ENCODE assay signal across 1 cellular context in the genomic region with DNA sequence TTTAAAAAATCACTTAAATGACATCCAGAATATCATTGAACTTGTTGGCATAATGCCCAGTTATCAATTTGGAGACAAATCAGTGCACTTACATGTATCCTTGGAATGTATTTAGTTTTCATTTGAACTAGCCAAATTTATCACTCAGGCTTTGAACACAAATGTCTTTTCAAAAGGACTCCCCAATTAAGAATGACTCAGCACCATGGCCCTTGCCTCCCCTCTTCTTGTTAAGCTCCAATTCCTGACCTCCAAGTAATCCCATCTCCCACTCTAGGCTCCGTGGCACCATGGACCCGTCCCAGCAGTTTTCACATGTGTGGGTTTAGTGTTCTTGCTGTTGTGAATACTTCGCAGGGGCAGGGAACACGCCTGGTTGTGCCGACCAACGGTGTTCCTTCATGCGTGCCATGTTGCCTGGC.
TF ChIP-seq lines count a peak whose summit lies in the region.

No MANE protein-coding gene starts in this region.

TF ChIP-seq in K562, 482 proteins besides CTCF, POLR2A, EP300 and RAD21 (continued from another document):
- TF ChIP-seq, protein P1, sequence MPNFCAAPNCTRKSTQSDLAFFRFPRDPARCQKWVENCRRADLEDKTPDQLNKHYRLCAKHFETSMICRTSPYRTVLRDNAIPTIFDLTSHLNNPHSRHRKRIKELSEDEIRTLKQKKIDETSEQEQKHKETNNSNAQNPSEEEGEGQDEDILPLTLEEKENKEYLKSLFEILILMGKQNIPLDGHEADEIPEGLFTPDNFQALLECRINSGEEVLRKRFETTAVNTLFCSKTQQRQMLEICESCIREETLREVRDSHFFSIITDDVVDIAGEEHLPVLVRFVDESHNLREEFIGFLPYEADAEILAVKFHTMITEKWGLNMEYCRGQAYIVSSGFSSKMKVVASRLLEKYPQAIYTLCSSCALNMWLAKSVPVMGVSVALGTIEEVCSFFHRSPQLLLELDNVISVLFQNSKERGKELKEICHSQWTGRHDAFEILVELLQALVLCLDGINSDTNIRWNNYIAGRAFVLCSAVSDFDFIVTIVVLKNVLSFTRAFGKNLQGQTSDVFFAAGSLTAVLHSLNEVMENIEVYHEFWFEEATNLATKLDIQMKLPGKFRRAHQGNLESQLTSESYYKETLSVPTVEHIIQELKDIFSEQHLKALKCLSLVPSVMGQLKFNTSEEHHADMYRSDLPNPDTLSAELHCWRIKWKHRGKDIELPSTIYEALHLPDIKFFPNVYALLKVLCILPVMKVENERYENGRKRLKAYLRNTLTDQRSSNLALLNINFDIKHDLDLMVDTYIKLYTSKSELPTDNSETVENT (CRISPR knock-in tag; IDR thresholded peaks at IDR 0.05), result no peak
- TF ChIP-seq CREM (IDR thresholded peaks at IDR 0.05; ENCODE audit: low read depth) (no peak), KHSRP (IDR thresholded peaks at IDR 0.05) (no peak), HMG20B (CRISPR knock-in tag; IDR thresholded peaks at IDR 0.05) (no peak), TCF3 (CRISPR knock-in tag; IDR thresholded peaks at IDR 0.05) (no peak), ETV5 (CRISPR knock-in tag; IDR thresholded peaks at IDR 0.05; ENCODE audit: low read depth) (no peak), MAFG (tag; conservative IDR thresholded peaks at IDR 0.05) (peak; percentile 70), NFIC (IDR thresholded peaks at IDR 0.05) (peak; percentile 81), NFYB (IDR thresholded peaks at IDR 0.05; ENCODE audit: extremely low read depth, insufficient read length) (no peak), GTF2A2 (tag; IDR thresholded peaks at IDR 0.05) (no peak), MIER1 (IDR thresholded peaks at IDR 0.05; ENCODE audit: low read depth) (no peak), C11orf30 (IDR thresholded peaks at IDR 0.05; ENCODE audit: low read depth) (peak; percentile 60), HLTF (IDR thresholded peaks at IDR 0.05) (no peak), CEBPG (CRISPR knock-in tag; IDR thresholded peaks at IDR 0.05) (no peak), CEBPG (tag; conservative IDR thresholded peaks at IDR 0.05 in 1 of 2, IDR thresholded peaks at IDR 0.05 in 1 of 2) (no peak), ZKSCAN3 (CRISPR knock-in tag; IDR thresholded peaks at IDR 0.05) (no peak), ZNF696 (CRISPR knock-in tag; conservative IDR thresholded peaks at IDR 0.05) (no peak), TCF7 (IDR thresholded peaks at IDR 0.05; ENCODE audit: borderline replicate concordance) (no peak), ZNF316 (IDR thresholded peaks at IDR 0.05) (peak; percentile 73), TAF7 (tag; IDR thresholded peaks at IDR 0.05) (no peak), TSC22D4 (tag; IDR thresholded peaks at IDR 0.05) (no peak), TCF7L2 (IDR thresholded peaks at IDR 0.05; ENCODE audit: low read depth, low read length) (no peak), FIP1L1 (IDR thresholded peaks at IDR 0.05; ENCODE audit: low read depth, low read length, poor library complexity, severe bottlenecking) (no peak), CBX2 (IDR thresholded peaks at IDR 0.05; ENCODE audit: insufficient read depth, low read length, poor library complexity, severe bottlenecking) (peak; percentile 89), NFE2 (IDR thresholded peaks at IDR 0.05; ENCODE audit: low read depth) (peak; percentile 72), EZH2 (IDR thresholded peaks at IDR 0.05; ENCODE audit: borderline replicate concordance, low read depth, low read length) (no peak), FOXK2 (conservative IDR thresholded peaks at IDR 0.05 in 1 of 2, IDR thresholded peaks at IDR 0.05 in 1 of 2; ENCODE audit: low read depth in 2 of 2) (no peak), XRCC3 (IDR thresholded peaks at IDR 0.05) (no peak), ZNF224 (CRISPR knock-in tag; IDR thresholded peaks at IDR 0.05) (no peak), TOE1 (IDR thresholded peaks at IDR 0.05; ENCODE audit: borderline replicate concordance) (no peak), TOE1 (CRISPR knock-in tag; IDR thresholded peaks at IDR 0.05; ENCODE audit: borderline replicate concordance, low read depth) (no peak), HNRNPH1 (optimal IDR thresholded peaks at IDR 0.05; ENCODE audit: low read depth, low read length) (no peak), BACH1 (tag; IDR thresholded peaks at IDR 0.05) (no peak), SMAD3 (CRISPR knock-in tag; conservative IDR thresholded peaks at IDR 0.05) (no peak), STAG1 (CRISPR knock-in tag; IDR thresholded peaks at IDR 0.05; ENCODE audit: borderline replicate concordance) (no peak), KLF16 (IDR thresholded peaks at IDR 0.05) (no peak), FOXA1 (IDR thresholded peaks at IDR 0.05; ENCODE audit: borderline replicate concordance) (no peak), ZNF354B (CRISPR knock-in tag; IDR thresholded peaks at IDR 0.05) (no peak)
- TF ChIP-seq, protein P2, sequence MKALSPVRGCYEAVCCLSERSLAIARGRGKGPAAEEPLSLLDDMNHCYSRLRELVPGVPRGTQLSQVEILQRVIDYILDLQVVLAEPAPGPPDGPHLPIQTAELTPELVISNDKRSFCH (CRISPR knock-in tag; IDR thresholded peaks at IDR 0.05), result no peak
- TF ChIP-seq, protein P2 (tag; IDR thresholded peaks at IDR 0.05), result no peak
- TF ChIP-seq, protein P3, sequence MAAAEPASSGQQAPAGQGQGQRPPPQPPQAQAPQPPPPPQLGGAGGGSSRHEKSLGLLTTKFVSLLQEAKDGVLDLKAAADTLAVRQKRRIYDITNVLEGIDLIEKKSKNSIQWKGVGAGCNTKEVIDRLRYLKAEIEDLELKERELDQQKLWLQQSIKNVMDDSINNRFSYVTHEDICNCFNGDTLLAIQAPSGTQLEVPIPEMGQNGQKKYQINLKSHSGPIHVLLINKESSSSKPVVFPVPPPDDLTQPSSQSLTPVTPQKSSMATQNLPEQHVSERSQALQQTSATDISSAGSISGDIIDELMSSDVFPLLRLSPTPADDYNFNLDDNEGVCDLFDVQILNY (CRISPR knock-in tag; IDR thresholded peaks at IDR 0.05), result no peak
- TF ChIP-seq, protein P4, sequence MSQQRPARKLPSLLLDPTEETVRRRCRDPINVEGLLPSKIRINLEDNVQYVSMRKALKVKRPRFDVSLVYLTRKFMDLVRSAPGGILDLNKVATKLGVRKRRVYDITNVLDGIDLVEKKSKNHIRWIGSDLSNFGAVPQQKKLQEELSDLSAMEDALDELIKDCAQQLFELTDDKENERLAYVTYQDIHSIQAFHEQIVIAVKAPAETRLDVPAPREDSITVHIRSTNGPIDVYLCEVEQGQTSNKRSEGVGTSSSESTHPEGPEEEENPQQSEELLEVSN (IDR thresholded peaks at IDR 0.05; ENCODE audit: borderline replicate concordance in 1 of 2, extremely low read depth in 1 of 2, insufficient read depth in 1 of 2, insufficient read length in 1 of 2, low read depth in 1 of 2, low read length in 1 of 2, poor library complexity in 1 of 2, severe bottlenecking in 1 of 2), result no peak
- TF ChIP-seq, protein P5, sequence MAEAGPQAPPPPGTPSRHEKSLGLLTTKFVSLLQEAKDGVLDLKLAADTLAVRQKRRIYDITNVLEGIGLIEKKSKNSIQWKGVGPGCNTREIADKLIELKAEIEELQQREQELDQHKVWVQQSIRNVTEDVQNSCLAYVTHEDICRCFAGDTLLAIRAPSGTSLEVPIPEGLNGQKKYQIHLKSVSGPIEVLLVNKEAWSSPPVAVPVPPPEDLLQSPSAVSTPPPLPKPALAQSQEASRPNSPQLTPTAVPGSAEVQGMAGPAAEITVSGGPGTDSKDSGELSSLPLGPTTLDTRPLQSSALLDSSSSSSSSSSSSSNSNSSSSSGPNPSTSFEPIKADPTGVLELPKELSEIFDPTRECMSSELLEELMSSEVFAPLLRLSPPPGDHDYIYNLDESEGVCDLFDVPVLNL (CRISPR knock-in tag; IDR thresholded peaks at IDR 0.05; ENCODE audit: low read depth), result no peak
- TF ChIP-seq, protein P6, sequence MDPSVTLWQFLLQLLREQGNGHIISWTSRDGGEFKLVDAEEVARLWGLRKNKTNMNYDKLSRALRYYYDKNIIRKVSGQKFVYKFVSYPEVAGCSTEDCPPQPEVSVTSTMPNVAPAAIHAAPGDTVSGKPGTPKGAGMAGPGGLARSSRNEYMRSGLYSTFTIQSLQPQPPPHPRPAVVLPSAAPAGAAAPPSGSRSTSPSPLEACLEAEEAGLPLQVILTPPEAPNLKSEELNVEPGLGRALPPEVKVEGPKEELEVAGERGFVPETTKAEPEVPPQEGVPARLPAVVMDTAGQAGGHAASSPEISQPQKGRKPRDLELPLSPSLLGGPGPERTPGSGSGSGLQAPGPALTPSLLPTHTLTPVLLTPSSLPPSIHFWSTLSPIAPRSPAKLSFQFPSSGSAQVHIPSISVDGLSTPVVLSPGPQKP (CRISPR knock-in tag; IDR thresholded peaks at IDR 0.05), result no peak
- TF ChIP-seq, protein P7, sequence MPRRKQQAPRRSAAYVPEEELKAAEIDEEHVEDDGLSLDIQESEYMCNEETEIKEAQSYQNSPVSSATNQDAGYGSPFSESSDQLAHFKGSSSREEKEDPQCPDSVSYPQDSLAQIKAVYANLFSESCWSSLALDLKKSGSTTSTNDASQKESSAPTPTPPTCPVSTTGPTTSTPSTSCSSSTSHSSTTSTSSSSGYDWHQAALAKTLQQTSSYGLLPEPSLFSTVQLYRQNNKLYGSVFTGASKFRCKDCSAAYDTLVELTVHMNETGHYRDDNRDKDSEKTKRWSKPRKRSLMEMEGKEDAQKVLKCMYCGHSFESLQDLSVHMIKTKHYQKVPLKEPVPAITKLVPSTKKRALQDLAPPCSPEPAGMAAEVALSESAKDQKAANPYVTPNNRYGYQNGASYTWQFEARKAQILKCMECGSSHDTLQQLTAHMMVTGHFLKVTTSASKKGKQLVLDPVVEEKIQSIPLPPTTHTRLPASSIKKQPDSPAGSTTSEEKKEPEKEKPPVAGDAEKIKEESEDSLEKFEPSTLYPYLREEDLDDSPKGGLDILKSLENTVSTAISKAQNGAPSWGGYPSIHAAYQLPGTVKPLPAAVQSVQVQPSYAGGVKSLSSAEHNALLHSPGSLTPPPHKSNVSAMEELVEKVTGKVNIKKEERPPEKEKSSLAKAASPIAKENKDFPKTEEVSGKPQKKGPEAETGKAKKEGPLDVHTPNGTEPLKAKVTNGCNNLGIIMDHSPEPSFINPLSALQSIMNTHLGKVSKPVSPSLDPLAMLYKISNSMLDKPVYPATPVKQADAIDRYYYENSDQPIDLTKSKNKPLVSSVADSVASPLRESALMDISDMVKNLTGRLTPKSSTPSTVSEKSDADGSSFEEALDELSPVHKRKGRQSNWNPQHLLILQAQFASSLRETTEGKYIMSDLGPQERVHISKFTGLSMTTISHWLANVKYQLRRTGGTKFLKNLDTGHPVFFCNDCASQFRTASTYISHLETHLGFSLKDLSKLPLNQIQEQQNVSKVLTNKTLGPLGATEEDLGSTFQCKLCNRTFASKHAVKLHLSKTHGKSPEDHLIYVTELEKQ (CRISPR knock-in tag; IDR thresholded peaks at IDR 0.05), result no peak
